In genomic region chr11:811446-812245, GRCh38 we compare ENCODE assay signal across 1 cellular context.
TF ChIP-seq lines count a peak whose summit lies in the region.

No MANE protein-coding gene starts in this region.

TF ChIP-seq in K562, 482 proteins besides CTCF, POLR2A, EP300 and RAD21 (continues in another document):
- TF ChIP-seq FOXP4 (CRISPR knock-in tag; IDR thresholded peaks at IDR 0.05; ENCODE audit: borderline replicate concordance): 0 out of 2 replicates have a peak, but pooled peaks have one; percentile 63
- TF ChIP-seq KDM5B (IDR thresholded peaks at IDR 0.05; ENCODE audit: insufficient replicate concordance, low read depth, low read length): peak; percentile 22
- TF ChIP-seq ZNF232 (CRISPR knock-in tag; IDR thresholded peaks at IDR 0.05): no peak
- TF ChIP-seq RAD51 (IDR thresholded peaks at IDR 0.05; ENCODE audit: borderline replicate concordance, low read depth): no peak
- peak; percentile 25; the same call in 1 of the 2 replicates for TF ChIP-seq ZNF511 (CRISPR knock-in tag; IDR thresholded peaks at IDR 0.05)
- no peak for TF ChIP-seq PHF21A (IDR thresholded peaks at IDR 0.05; ENCODE audit: borderline replicate concordance, low read depth)
- no peak for TF ChIP-seq ESRRB (CRISPR knock-in tag; IDR thresholded peaks at IDR 0.05; ENCODE audit: borderline replicate concordance)
- TF ChIP-seq MGA (IDR thresholded peaks at IDR 0.05): no peak
- no peak for TF ChIP-seq ATF2 (CRISPR knock-in tag; IDR thresholded peaks at IDR 0.05)
- TF ChIP-seq ILF3 (IDR thresholded peaks at IDR 0.05; ENCODE audit: borderline replicate concordance): no peak
- TF ChIP-seq ZNF274 (IDR thresholded peaks at IDR 0.05; ENCODE audit: borderline replicate concordance, low read depth, low read length): no peak
- no peak for TF ChIP-seq ZNF318 (IDR thresholded peaks at IDR 0.05; ENCODE audit: borderline replicate concordance in 1 of 2, low read depth in 1 of 2)
- no peak for TF ChIP-seq ZNF311 (CRISPR knock-in tag; IDR thresholded peaks at IDR 0.05)
- no peak for TF ChIP-seq MXI1 (IDR thresholded peaks at IDR 0.05; ENCODE audit: low read depth, low read length)
- no peak for TF ChIP-seq NCOA6 (IDR thresholded peaks at IDR 0.05)
- TF ChIP-seq SIRT6 (IDR thresholded peaks at IDR 0.05; ENCODE audit: low read depth, low read length): peak; percentile 51
- no peak for TF ChIP-seq MCM2 (IDR thresholded peaks at IDR 0.05; ENCODE audit: low read depth)
- TF ChIP-seq CTCFL (IDR thresholded peaks at IDR 0.05; ENCODE audit: borderline replicate concordance, insufficient read depth, low read depth, low read length, poor library complexity, severe bottlenecking): peak; percentile 19
- TF ChIP-seq SNRNP70 (optimal IDR thresholded peaks at IDR 0.05; ENCODE audit: low read depth, low read length): peak; percentile 62
- no peak for TF ChIP-seq HES1 (IDR thresholded peaks at IDR 0.05; ENCODE audit: low read depth)
- TF ChIP-seq CCNT2 (IDR thresholded peaks at IDR 0.05; ENCODE audit: borderline replicate concordance, extremely low read depth, insufficient read length, low read depth, low read length): no peak
- TF ChIP-seq POLR2G (IDR thresholded peaks at IDR 0.05; ENCODE audit: low read depth, low read length): peak; percentile 45
- TF ChIP-seq SIN3A (IDR thresholded peaks at IDR 0.05; ENCODE audit: borderline replicate concordance in 2 of 2, control insufficient read depth in 1 of 2, low read depth in 2 of 2, low read length in 2 of 2): 0 out of 4 replicates have a peak, but pooled peaks of 1 of the 2 experiments have one; percentile 17
- TF ChIP-seq KLF16 (IDR thresholded peaks at IDR 0.05): no peak
- TF ChIP-seq PML (IDR thresholded peaks at IDR 0.05; ENCODE audit: low read length): 0 out of 2 replicates have a peak, but pooled peaks have one; percentile 18
- peak; percentile 74 for TF ChIP-seq RBFOX2 (IDR thresholded peaks at IDR 0.05; ENCODE audit: low read depth, low read length)
